In genomic region chr3:46933261-46933660, GRCh38 we compare ENCODE assay signal across 1 cellular context.
TF ChIP-seq lines count a peak whose summit lies in the region.

No MANE protein-coding gene starts in this region.

TF ChIP-seq in A549, 52 proteins besides CTCF, POLR2A, EP300 and RAD21:
- TF ChIP-seq CHD2 (IDR thresholded peaks at IDR 0.05; ENCODE audit: low read length, partially characterized antibody) (no peak), FOXS1 (CRISPR knock-in tag; IDR thresholded peaks at IDR 0.05) (no peak), EHMT2 (IDR thresholded peaks at IDR 0.05; ENCODE audit: low read depth) (no peak), HOXA7 (CRISPR knock-in tag; IDR thresholded peaks at IDR 0.05) (no peak), NPAS2 (CRISPR knock-in tag; IDR thresholded peaks at IDR 0.05; ENCODE audit: borderline replicate concordance) (no peak), HES2 (IDR thresholded peaks at IDR 0.05) (no peak), TP53 (CRISPR knock-in tag; IDR thresholded peaks at IDR 0.05) (no peak), HOXB13 (CRISPR knock-in tag; IDR thresholded peaks at IDR 0.05; ENCODE audit: low read depth) (no peak), RARB (CRISPR knock-in tag; IDR thresholded peaks at IDR 0.05) (no peak), FOSB (CRISPR knock-in tag; IDR thresholded peaks at IDR 0.05) (no peak), CHD4 (IDR thresholded peaks at IDR 0.05; ENCODE audit: borderline replicate concordance) (no peak), PHF8 (IDR thresholded peaks at IDR 0.05; ENCODE audit: borderline replicate concordance, low read depth) (no peak), JUNB (IDR thresholded peaks at IDR 0.05) (no peak)
TF ChIP-seq in A549: peak in this region for 0.
